In the genomic region with DNA sequence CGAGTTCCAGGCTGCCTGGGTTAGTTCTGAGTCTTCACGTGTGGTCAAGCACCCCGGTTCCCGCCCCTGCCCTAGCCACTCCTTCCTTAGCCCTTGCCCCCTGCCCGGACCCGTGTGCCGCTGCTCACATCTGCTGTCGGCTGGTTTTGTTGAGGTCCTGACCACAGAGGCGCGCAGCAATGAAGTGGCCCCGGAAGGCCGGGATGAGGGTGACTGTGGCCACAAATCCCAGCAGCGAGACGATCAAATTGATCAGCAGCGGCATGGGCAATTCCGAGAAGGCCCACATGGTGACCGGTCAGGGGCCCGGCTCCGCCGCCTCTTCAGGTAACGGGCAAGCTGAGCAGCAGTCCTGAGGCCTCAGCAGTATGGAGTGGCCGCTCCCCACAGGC, we compare ENCODE assay signal across 1 cellular context.
TF ChIP-seq lines count a peak whose summit lies in the region.

No MANE protein-coding gene starts in this region.

TF ChIP-seq in endothelial cell of umbilical vein, 7 proteins besides CTCF, POLR2A, EP300 and RAD21 (continued from another document):
- TF ChIP-seq GATA2 (IDR thresholded peaks at IDR 0.05; ENCODE audit: insufficient read depth, insufficient read length, low read depth, low read length): no peak
- no peak for TF ChIP-seq FOS (IDR thresholded peaks at IDR 0.05; ENCODE audit: borderline replicate concordance, insufficient read depth, low read length)
